ENCODE assay signal across 23 cellular contexts in genomic region chr14:94386085-94387031, GRCh38. TPM values are rescaled to one million over a fixed set of nuclear protein-coding genes. Genes with fewer than 3 reads are reported as not detected.
DNase-seq lines count a peak whose midpoint lies in the region; ATAC-seq and TF ChIP-seq lines count a peak whose summit lies in the region.
"Had no signal": no experiment of that assay in that cellular context is flagged by ENCODE, and none has a peak within 500 bp of the region (broad histone marks: within the 10 kb centered on the region; RNA-seq: fewer than 3 reads in every experiment).

No MANE protein-coding gene starts in this region.

- TF ChIP-seq EP300 in transverse colon (IDR thresholded peaks at IDR 0.05; ENCODE audit: low read depth), result no peak

- peak overlapping the region; percentile 43 to 93 (median 90) for H3K4me3 ChIP-seq in right lobe of liver
- no peak overlapping the region for H3K4me3 ChIP-seq in transverse colon
- H3K4me3 ChIP-seq: ovary had no signal

- intact Hi-C loops in right lobe of liver (cut with DNase I) (no loop called here), transverse colon (cut with DNase I; ENCODE audit: low total_unique reads) (no loop called here)

- H3K9me3 ChIP-seq in right lobe of liver, result no peaks in the 10 kb centered on the region
- H3K9me3 ChIP-seq in transverse colon, result no peaks in the 10 kb centered on the region
- H3K9me3 ChIP-seq: BE2C, ovary had no signal

- peak; percentile 16 for DNase-seq in NCI-H1092 treated with DMSO at 0.1 percent for 48 hours (lab: John Stamatoyannopoulos, UW)
- no peak for DNase-seq in NCI-H1092 (lab: John Stamatoyannopoulos, UW)
- DNase-seq in NCI-H748 (lab: John Stamatoyannopoulos, UW; ENCODE audit: unreplicated experiment), result peak; percentile 82
- DNase-seq in right lobe of liver, result peak in 2 of 3 donors; percentile 31 to 46
- no peak for DNase-seq in transverse colon
- DNase-seq in putamen (ENCODE audit: low spot score), result no peak
- DNase-seq: 8988T; activated CD4-positive, alpha-beta T cell treated with anti-CD3 and anti-CD28 coated beads, Interleukin-2, amount 10 ng/mL, durations not matched to agents 24 days and 14 days; activated naive CD4-positive, alpha-beta T cell treated with anti-CD3 and anti-CD28 coated beads, Interleukin-2, amount 10 ng/mL, durations not matched to agents 7 days and 5 days; BE2C; cortex of kidney; DMS79 treated with DMSO at 0.1 percent for 48 hours; NCI-H2029; stimulated activated CD4-positive, alpha-beta T cell treated with anti-CD3 and anti-CD28 coated beads, Interleukin-4, amount 100 ng/mL, for 4 hours had no signal

- H3K4me1 ChIP-seq in right lobe of liver (peaks cover 0 to 55% (median 9%) of the 10 kb centered on the region in 4 donors), transverse colon (peaks cover 8 to 48% (median 21%) of the 10 kb centered on the region in 4 donors)
- H3K4me1 ChIP-seq: BE2C had no signal

- TF ChIP-seq CTCF in right lobe of liver (IDR thresholded peaks at IDR 0.05), result no peak
- TF ChIP-seq CTCF in transverse colon (IDR thresholded peaks at IDR 0.05), result no peak

- peak overlapping the region; percentile 90 to 97 (median 96) for H3K27ac ChIP-seq in right lobe of liver
- H3K27ac ChIP-seq in transverse colon, result peak overlapping the region; percentile 13 to 66 (median 56)
- H3K27ac ChIP-seq: ovary, RWPE1 had no signal

- WGBS in right lobe of liver (ENCODE audit: insufficient coverage, low coverage, low lambda C conversion rate, missing lambda C conversion rate), result 29% methylated on average over 12 of the region's 14 CpGs
- WGBS in transverse colon (ENCODE audit: low coverage in 1 of 2), 2 donors, result 52 to 60% methylated on average over 3 to 14 of the region's 14 CpGs

- peaks cover 0 to 56% (median 25%) of the 10 kb centered on the region in 4 donors for H3K36me3 ChIP-seq in right lobe of liver
- H3K36me3 ChIP-seq in transverse colon, result no peaks in the 10 kb centered on the region
- H3K36me3 ChIP-seq: BE2C, ovary had no signal

- ATAC-seq in right lobe of liver (no peak), HG02623 (IDR thresholded peaks at IDR 0.05; ENCODE audit: unreplicated experiment) (no peak), GM21825 (IDR thresholded peaks at IDR 0.05; ENCODE audit: unreplicated experiment) (no peak)
- ATAC-seq: HCT116 had no signal

- in situ Hi-C loops in transverse colon (cut with MboI; ENCODE audit: low pct_ligation_motif_present in 1 of 4, low pct_unique_long_range_greater_than_20kb in 1 of 4, low sequenced_read_pairs in 3 of 4), result no loop called here

- TF ChIP-seq POLR2A in right lobe of liver (IDR thresholded peaks at IDR 0.05) (peak; percentile 23), transverse colon (IDR thresholded peaks at IDR 0.05) (no peak)

- H3K27me3 ChIP-seq in right lobe of liver, result no peaks in the 10 kb centered on the region
- no peaks in the 10 kb centered on the region for H3K27me3 ChIP-seq in transverse colon
- H3K27me3 ChIP-seq: BE2C, ovary had no signal

RNA-seq across cellular contexts. Expression of gene SERPINA1, which starts 2.0 kb away (rescaled TPM):
- total RNA-seq in right lobe of liver (over 10,000 TPM; 18,575 to 39,670 (median 31,917) TPM), transverse colon (100 to 1,000 TPM in 1 of 4 donors, 10 to 100 TPM in 3; 35.2 to 107 (median 61.0) TPM)
- total RNA-seq: endothelial cell of umbilical vein had no signal

RNA-seq across cellular contexts. Expression of gene SERPINA2, which starts 19.9 kb away (rescaled TPM):
- total RNA-seq in right lobe of liver (not detected), transverse colon (not detected)
- total RNA-seq: activated CD4-positive, alpha-beta T cell treated with anti-CD3 and anti-CD28 coated beads, Interleukin-2, amount 10 ng/mL, durations not matched to agents 24 days and 14 days; endothelial cell of umbilical vein; frontal cortex; ovary; skeletal muscle tissue; temporal lobe had no signal

Comparison
In these comparisons a context has a peak if more than half of its experiments do, and no peak if none do; other contexts are left out.
1. DNase-seq: peak in NCI-H1092 treated with DMSO at 0.1 percent for 48 hours (single experiment), NCI-H748 (single experiment) and right lobe of liver (2 of 3); none in NCI-H1092 (single experiment), transverse colon (single experiment) and putamen (single experiment).
2. H3K4me3 ChIP-seq: peak in right lobe of liver (3 of 3); none in transverse colon (0 of 4).
3. RNA of gene SERPINA1, which starts 2.0 kb away (total RNA-seq): 18,575 to 39,670 TPM in right lobe of liver; 35.2 to 107 TPM in transverse colon; every median in the first group is over 100 times any median in the second.